ENCODE assay signal across 1 cellular context in the genomic region with DNA sequence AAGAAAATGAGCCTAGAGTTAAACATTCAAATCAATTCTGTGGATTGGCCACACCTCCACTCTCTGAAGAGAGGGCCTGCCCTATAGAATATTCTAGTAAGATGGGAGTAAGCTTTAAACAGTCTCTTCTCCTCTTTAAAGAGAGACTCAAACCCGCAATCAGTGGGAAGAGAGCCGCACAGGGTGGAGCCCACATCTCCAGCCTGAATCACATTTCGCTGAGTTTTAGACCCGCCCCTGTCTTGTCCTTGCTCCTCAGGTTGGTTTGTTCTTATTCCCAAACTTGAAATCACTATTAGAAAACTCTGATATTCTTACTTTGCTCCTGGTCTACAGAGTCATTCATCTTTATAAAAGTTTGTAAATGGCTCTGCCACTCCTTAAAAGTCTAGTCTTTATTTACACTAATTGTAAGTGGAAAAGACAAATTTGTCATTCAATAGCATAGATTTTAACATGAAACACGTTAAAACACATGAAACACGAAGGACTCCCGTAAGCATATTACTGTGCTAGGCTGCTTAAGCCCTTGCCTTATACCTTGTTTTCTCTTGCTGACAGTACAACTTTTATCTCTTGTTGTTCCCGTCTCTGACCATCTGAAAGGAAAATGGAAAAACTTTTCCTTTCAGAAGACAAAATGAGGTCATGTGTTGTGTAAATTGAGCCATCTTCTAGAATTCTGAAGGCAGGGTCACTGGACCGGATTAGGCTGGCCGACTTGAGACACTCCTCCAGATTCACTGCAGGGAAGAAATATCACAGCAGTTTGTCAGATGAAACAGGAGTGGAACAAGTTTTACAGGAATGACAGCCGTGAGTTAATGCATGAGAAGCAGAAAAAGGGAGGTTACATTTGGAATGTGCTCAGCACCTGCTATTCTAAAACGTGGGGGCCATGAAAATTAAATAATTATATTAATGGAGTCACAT.
TF ChIP-seq lines count a peak whose summit lies in the region.

No MANE protein-coding gene starts in this region.

TF ChIP-seq in HCT116, 20 proteins besides CTCF, POLR2A, EP300 and RAD21:
- TF ChIP-seq CBX3 (IDR thresholded peaks at IDR 0.05; ENCODE audit: low read depth) = no peak
- TF ChIP-seq ELF1 (IDR thresholded peaks at IDR 0.05; ENCODE audit: borderline replicate concordance, low read depth) = no peak
- TF ChIP-seq JUND (IDR thresholded peaks at IDR 0.05) = no peak
- TF ChIP-seq, protein P1, sequence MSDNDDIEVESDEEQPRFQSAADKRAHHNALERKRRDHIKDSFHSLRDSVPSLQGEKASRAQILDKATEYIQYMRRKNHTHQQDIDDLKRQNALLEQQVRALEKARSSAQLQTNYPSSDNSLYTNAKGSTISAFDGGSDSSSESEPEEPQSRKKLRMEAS (IDR thresholded peaks at IDR 0.05) = no peak
- TF ChIP-seq, protein P2, sequence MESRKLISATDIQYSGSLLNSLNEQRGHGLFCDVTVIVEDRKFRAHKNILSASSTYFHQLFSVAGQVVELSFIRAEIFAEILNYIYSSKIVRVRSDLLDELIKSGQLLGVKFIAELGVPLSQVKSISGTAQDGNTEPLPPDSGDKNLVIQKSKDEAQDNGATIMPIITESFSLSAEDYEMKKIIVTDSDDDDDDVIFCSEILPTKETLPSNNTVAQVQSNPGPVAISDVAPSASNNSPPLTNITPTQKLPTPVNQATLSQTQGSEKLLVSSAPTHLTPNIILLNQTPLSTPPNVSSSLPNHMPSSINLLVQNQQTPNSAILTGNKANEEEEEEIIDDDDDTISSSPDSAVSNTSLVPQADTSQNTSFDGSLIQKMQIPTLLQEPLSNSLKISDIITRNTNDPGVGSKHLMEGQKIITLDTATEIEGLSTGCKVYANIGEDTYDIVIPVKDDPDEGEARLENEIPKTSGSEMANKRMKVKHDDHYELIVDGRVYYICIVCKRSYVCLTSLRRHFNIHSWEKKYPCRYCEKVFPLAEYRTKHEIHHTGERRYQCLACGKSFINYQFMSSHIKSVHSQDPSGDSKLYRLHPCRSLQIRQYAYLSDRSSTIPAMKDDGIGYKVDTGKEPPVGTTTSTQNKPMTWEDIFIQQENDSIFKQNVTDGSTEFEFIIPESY (IDR thresholded peaks at IDR 0.05; ENCODE audit: extremely low read depth, insufficient replicate concordance, low read length) = no peak
TF ChIP-seq in HCT116: peak in this region for 0.
